13 cellular contexts compared by ENCODE assay signal in the genomic region with DNA sequence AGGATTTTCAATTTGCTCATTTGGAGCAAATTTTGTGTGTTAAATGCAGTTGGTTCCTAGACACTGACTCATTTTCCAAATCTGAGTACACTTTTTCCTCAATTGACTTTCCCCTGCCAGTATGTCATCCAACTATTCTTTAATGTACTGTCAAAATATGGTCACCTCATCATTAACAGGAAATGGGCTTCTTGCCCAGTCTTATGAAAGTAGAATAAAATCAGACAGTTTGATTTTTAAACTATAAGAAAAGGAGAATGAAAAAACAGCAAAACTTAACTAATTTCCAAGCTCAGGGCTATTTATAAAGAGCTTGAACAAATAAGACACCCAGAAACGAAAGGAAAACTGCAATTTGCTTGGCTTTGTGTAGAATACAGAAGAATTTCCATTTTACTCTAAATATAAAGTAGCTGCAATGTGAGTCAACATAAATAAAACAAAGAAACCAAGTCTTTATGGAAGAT. TPM values are rescaled to one million over a fixed set of nuclear protein-coding genes. Genes with fewer than 3 reads are reported as not detected.
DNase-seq lines count a peak whose midpoint lies in the region; TF ChIP-seq lines count a peak whose summit lies in the region.
"Had no signal": no experiment of that assay in that cellular context is flagged by ENCODE, and none has a peak within 500 bp of the region (broad histone marks: within the 10 kb centered on the region; RNA-seq: fewer than 3 reads in every experiment).

No MANE protein-coding gene starts in this region.

- DNase-seq in Daoy (ENCODE audit: low read depth) (peak; percentile 26), NCI-H69 (lab: John Stamatoyannopoulos, UW) (peak; percentile 18), cardiac fibroblast (ENCODE audit: low read depth in 2 of 2) (peak; percentile 42 to 88), lung microvascular endothelial cell (ENCODE audit: low read depth in 2 of 2) (peak; percentile 65 to 80), NCI-H526 treated with DMSO at 0.1 percent for 48 hours (lab: John Stamatoyannopoulos, UW) (no peak), NCI-H510A (lab: John Stamatoyannopoulos, UW) (no peak), GM13976 (ENCODE audit: low spot score) (no peak)
- DNase-seq in stimulated activated CD4-positive, alpha-beta T cell treated with anti-CD3 and anti-CD28 coated beads, Interleukin-4, amount 100 ng/mL, for 4 hours, result no peak
- DNase-seq: activated CD8-positive, alpha-beta memory T cell treated with anti-CD3 and anti-CD28 coated beads, Interleukin-2, amount 50 U/mL, for 48 hours; NCI-H2081 treated with DMSO at 0.1 percent for 48 hours; PC-9 had no signal

- TF ChIP-seq CTCF in cardiac fibroblast (IDR thresholded peaks at IDR 0.05; ENCODE audit: low read depth, low read length) (no peak), GM13976 (IDR thresholded peaks at IDR 0.05; ENCODE audit: borderline replicate concordance, control extremely low read depth, extremely low read depth, insufficient read depth, missing control alignments) (no peak)

- in situ Hi-C loops in GM13976 (cut with MboI; ENCODE audit: low sequenced_read_pairs, unreplicated experiment), result no loop called here

- no peak overlapping the region for H3K4me3 ChIP-seq in cardiac fibroblast (replicated peaks in 1 of 2; ENCODE audit: low read depth in 2 of 2, low read length in 2 of 2)
- H3K4me3 ChIP-seq: BLaER1, K562, PC-9 had no signal

RNA-seq across cellular contexts. Expression of a gene that starts 43.7 kb away (rescaled TPM):
- 20.6 and 26.4 TPM in 2 replicates for total RNA-seq in Daoy (2014; rRNA removed; shearing (Covaris generic))
- total RNA-seq in lung microvascular endothelial cell, result 3.6 and 3.9 TPM in 2 replicates

RNA-seq across cellular contexts. Expression of a gene that starts 51.6 kb away (rescaled TPM):
- 103 and 112 TPM in 2 replicates for total RNA-seq in Daoy (2014; rRNA removed; shearing (Covaris generic))
- 7.7 and 8.9 TPM in 2 replicates for total RNA-seq in lung microvascular endothelial cell

Comparison
In these comparisons a context has a peak if more than half of its experiments do, and no peak if none do; other contexts are left out.
1. DNase-seq: peak in Daoy (single experiment), NCI-H69 (single experiment), cardiac fibroblast (2 of 2) and lung microvascular endothelial cell (2 of 2); none in NCI-H526 treated with DMSO at 0.1 percent for 48 hours (single experiment), NCI-H510A (single experiment), stimulated activated CD4-positive, alpha-beta T cell treated with anti-CD3 and anti-CD28 coated beads, Interleukin-4, amount 100 ng/mL, for 4 hours (0 of 2) and GM13976 (single experiment).
2. RNA of a gene that starts 51.6 kb away (total RNA-seq): 103 to 112 TPM in Daoy; 7.7 to 8.9 TPM in lung microvascular endothelial cell; every median in the first group is over 10 times any median in the second.